16 cellular contexts compared by ENCODE assay signal in genomic region chr4:163611172-163611571, GRCh38.
DNase-seq lines count a peak whose midpoint lies in the region; TF ChIP-seq lines count a peak whose summit lies in the region.
"Had no signal": no experiment of that assay in that cellular context is flagged by ENCODE, and none has a peak within 500 bp of the region (broad histone marks: within the 10 kb centered on the region; RNA-seq: fewer than 3 reads in every experiment).

No MANE protein-coding gene starts in this region.

- H3K36me3 Mint-ChIP-seq in IgD-negative memory B cell = peaks cover 20% of the 10 kb centered on the region
- H3K36me3 Mint-ChIP-seq in activated naive CD8-positive, alpha-beta T cell treated with anti-CD3 and anti-CD28 coated beads for 36 hours = no peaks in the 10 kb centered on the region
- H3K36me3 Mint-ChIP-seq: T-cell, WTC11 had no signal

- CTCF ChIA-PET in GM10248 (lab: Yijun Ruan, JAX) = interaction anchor here (1.0 to 1.6 kb wide), 11 partner anchors 10 to 67 kb away, joined by 3 to 5 read pairs (median 3); no protein-coding TSS in a partner anchor

- no peak for TF ChIP-seq CTCF in GM10248 (IDR thresholded peaks at IDR 0.05; ENCODE audit: control extremely low read depth, extremely low read depth, low read depth, missing control alignments)

- H3K4me1 Mint-ChIP-seq in IgD-negative memory B cell = peaks cover 40 to 49% (median 42%) of the 10 kb centered on the region in 3 donors
- H3K4me1 Mint-ChIP-seq in activated naive CD8-positive, alpha-beta T cell treated with anti-CD3 and anti-CD28 coated beads for 36 hours = peaks cover 16% of the 10 kb centered on the region

- in situ Hi-C loops in SK-MEL-5 (cut with HindIII; ENCODE audit: low pct_unique_long_range_greater_than_20kb, low sequenced_read_pairs) = no loop called here

- no peaks in the 10 kb centered on the region for H3K9me3 ChIP-seq in muscle layer of duodenum (ENCODE audit: control insufficient read depth in 1 of 2, low read length in 2 of 2)
- H3K9me3 ChIP-seq: pancreas had no signal

- no peaks in the 10 kb centered on the region for H3K36me3 ChIP-seq in muscle layer of duodenum (ENCODE audit: control insufficient read depth in 1 of 2, insufficient read depth in 2 of 2, low read length in 2 of 2)
- H3K36me3 ChIP-seq: pancreas had no signal

- peak; percentile 61 to 69 for DNase-seq in AML-193 (lab: John Stamatoyannopoulos, UW)
- DNase-seq in SK-MEL-5 (ENCODE audit: low read depth, low spot score) = peak; percentile 1
- DNase-seq in HuH-7.5 (ENCODE audit: low spot score) = no peak
- no peak for DNase-seq in GM10248 (ENCODE audit: extremely low spot score)
- DNase-seq in activated naive CD8-positive, alpha-beta T cell treated with anti-CD3 and anti-CD28 coated beads for 36 hours = no peak
- no peak for DNase-seq in NCI-H1417 (lab: John Stamatoyannopoulos, UW)
- DNase-seq: amniotic stem cell; NCI-H187 treated with DMSO at 0.1 percent for 48 hours; NCI-H510A; pancreas; stimulated activated naive CD4-positive, alpha-beta T cell treated with Interleukin-2 at 50 U/mL for 16 hours; T-cell had no signal

- H3K4me3 Mint-ChIP-seq in IgD-negative memory B cell = peak overlapping the region; percentile 90 to 96 (median 95)
- H3K4me3 Mint-ChIP-seq in activated naive CD8-positive, alpha-beta T cell treated with anti-CD3 and anti-CD28 coated beads for 36 hours = no peak overlapping the region
- H3K4me3 Mint-ChIP-seq: activated T-helper 17 cell treated with anti-CD3 and anti-CD28 coated beads, Interleukin-2, amount 50 U/mL, for 72 hours; WTC11 had no signal

- H3K27me3 ChIP-seq in muscle layer of duodenum (ENCODE audit: low read depth, low read length) = no peaks in the 10 kb centered on the region

- H3K27ac ChIP-seq in muscle layer of duodenum (ENCODE audit: low read length) = peak overlapping the region; percentile 52

- H3K9me3 Mint-ChIP-seq in IgD-negative memory B cell = peaks cover 0 to 5% (median 2%) of the 10 kb centered on the region in 3 donors
- H3K9me3 Mint-ChIP-seq in activated naive CD8-positive, alpha-beta T cell treated with anti-CD3 and anti-CD28 coated beads for 36 hours = no peaks in the 10 kb centered on the region

- no peak overlapping the region for H3K4me3 ChIP-seq in muscle layer of duodenum (ENCODE audit: low read depth in 1 of 2, low read length in 2 of 2)

- H3K27ac Mint-ChIP-seq in IgD-negative memory B cell = peak overlapping the region; percentile 83 to 94 (median 93)
- H3K27ac Mint-ChIP-seq in activated naive CD8-positive, alpha-beta T cell treated with anti-CD3 and anti-CD28 coated beads for 36 hours = no peak overlapping the region
- H3K27ac Mint-ChIP-seq: activated T-helper 17 cell treated with anti-CD3 and anti-CD28 coated beads, Interleukin-2, amount 50 U/mL, for 72 hours; WTC11 had no signal

- no peaks in the 10 kb centered on the region for H3K4me1 ChIP-seq in muscle layer of duodenum (ENCODE audit: control insufficient read depth in 1 of 2, insufficient read depth in 2 of 2, low read length in 2 of 2)
- H3K4me1 ChIP-seq: pancreas had no signal

- H3K27me3 Mint-ChIP-seq in IgD-negative memory B cell = no peaks in the 10 kb centered on the region
- peaks cover 3% of the 10 kb centered on the region for H3K27me3 Mint-ChIP-seq in activated naive CD8-positive, alpha-beta T cell treated with anti-CD3 and anti-CD28 coated beads for 36 hours

- POLR2A ChIA-PET in GM10248 (lab: Yijun Ruan, JAX) = no interaction called here

Comparison
In these comparisons a context has a peak if more than half of its experiments do, and no peak if none do; other contexts are left out.
1. DNase-seq: peak in AML-193 (2 of 2) and SK-MEL-5 (single experiment); none in HuH-7.5 (single experiment), GM10248 (single experiment), activated naive CD8-positive, alpha-beta T cell treated with anti-CD3 and anti-CD28 coated beads for 36 hours (single experiment) and NCI-H1417 (0 of 3).